8 cellular contexts compared by ENCODE assay signal in the genomic region with DNA sequence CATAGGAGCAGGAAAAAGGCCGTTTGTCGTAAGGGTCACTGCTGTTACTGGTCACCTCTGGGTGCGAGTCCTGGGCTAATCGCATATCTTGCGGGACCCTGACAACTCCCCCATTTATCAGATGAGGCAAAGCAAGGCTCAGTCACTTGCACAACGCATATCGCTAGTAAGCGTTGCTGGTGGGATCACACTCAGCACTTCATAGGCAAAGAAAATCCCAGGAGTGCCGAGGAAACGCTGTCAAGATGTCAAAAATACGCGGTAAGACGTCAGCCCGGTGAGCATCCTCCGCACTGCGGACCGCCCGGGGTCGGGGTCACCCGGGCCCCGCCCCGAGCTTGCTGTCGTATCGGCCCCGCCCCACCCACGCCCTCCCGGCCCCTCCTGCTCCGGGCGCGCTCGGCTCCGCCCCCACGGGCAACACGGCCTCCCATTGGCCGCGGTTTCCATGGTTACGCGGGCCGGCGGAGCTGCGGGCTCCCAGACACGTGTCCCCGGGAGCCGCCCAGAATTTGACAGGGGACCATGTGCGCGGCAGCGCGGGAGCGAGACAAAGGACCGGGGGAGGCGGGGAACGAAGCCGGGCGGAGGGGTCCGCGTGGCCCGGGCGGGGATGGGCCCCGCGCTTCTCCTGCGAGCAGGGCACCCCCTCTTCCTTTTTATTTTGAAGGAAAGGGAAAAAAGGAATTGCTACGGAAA.
DNase-seq lines count a peak whose midpoint lies in the region; TF ChIP-seq lines count a peak whose summit lies in the region.

No MANE protein-coding gene starts in this region.

- TF ChIP-seq CTCF in astrocyte of the spinal cord (IDR thresholded peaks at IDR 0.05; ENCODE audit: low read depth, low read length) (no peak), hepatocyte (IDR thresholded peaks at IDR 0.05; ENCODE audit: poor library complexity) (no peak)

- H3K9me2 ChIP-seq in hepatocyte (replicated peaks; ENCODE audit: insufficient read depth): no peaks in the 10 kb centered on the region

- 13% methylated on average over 47 of the region's 62 CpGs for WGBS in hepatocyte (ENCODE audit: low lambda C conversion rate, missing lambda C conversion rate)

- no peaks in the 10 kb centered on the region for H4K20me1 ChIP-seq in hepatocyte (ENCODE audit: insufficient read depth, poor library complexity, severe bottlenecking)

- DNase-seq in DMS 273 treated with DMSO at 0.1 percent for 48 hours (lab: John Stamatoyannopoulos, UW): peak; percentile 64
- DNase-seq in Jurkat, Clone E6-1 (ENCODE audit: low read depth, low spot score): peak; percentile 87
- peak; percentile 77 for DNase-seq in T1000 (lab: John Stamatoyannopoulos, UW)
- DNase-seq in astrocyte of the spinal cord (ENCODE audit: low read depth, low spot score): peak; percentile 88
- peak; percentile 95 for DNase-seq in hepatocyte (ENCODE audit: low spot score)
- peak; percentile 85 for DNase-seq in retina
- DNase-seq in ureter (ENCODE audit: low spot score): peak; percentile 91
- no peak for DNase-seq in COR-L47 (lab: John Stamatoyannopoulos, UW)

- no peak overlapping the region; the same call in 1 of the 2 replicates for H3K4me3 ChIP-seq in Jurkat, Clone E6-1 (ENCODE audit: low read length)
- H3K4me3 ChIP-seq in astrocyte of the spinal cord (ENCODE audit: low read depth, low read length) (peak overlapping the region; percentile 34), hepatocyte (peak overlapping the region; percentile 8)

- peaks cover 6% of the 10 kb centered on the region for H3K4me1 ChIP-seq in hepatocyte (ENCODE audit: insufficient read depth)

- H3K27ac ChIP-seq in hepatocyte: no peak overlapping the region

- peak overlapping the region; percentile 14 for H2AFZ ChIP-seq in hepatocyte

- H3K4me2 ChIP-seq in hepatocyte: peak overlapping the region; percentile 82

- peaks cover 21% of the 10 kb centered on the region for H3K27me3 ChIP-seq in hepatocyte

- no peaks in the 10 kb centered on the region for H3K36me3 ChIP-seq in hepatocyte (replicated peaks; ENCODE audit: insufficient read depth, low read depth)

- no peaks in the 10 kb centered on the region for H3K79me2 ChIP-seq in hepatocyte

- in situ Hi-C loops in astrocyte of the spinal cord (cut with HindIII; ENCODE audit: low sequenced_read_pairs): no loop called here

- no peaks in the 10 kb centered on the region for H3K9me3 ChIP-seq in hepatocyte (ENCODE audit: low read depth)
